19 cellular contexts compared by ENCODE assay signal in the genomic region with DNA sequence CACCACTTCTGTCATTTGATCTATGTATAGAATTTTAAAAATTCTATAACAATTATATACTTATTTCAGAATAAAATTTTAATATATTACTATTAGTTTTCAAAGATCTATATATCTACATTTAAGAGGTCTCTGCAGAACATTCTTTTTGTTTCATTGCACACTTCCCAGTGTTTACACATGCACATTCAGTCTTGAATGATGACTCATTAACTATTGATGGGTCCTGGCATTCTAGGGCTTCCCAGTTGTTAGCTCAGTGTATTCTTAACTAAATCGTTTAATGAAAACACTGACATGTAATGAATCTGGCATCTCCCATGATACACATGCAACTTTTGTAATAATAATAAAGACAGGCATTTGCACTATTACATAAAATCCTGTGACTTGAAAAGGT.
DNase-seq lines count a peak whose midpoint lies in the region; ATAC-seq, FAIRE-seq and TF ChIP-seq lines count a peak whose summit lies in the region.
"Had no signal": no experiment of that assay in that cellular context is flagged by ENCODE, and none has a peak within 500 bp of the region (broad histone marks: within the 10 kb centered on the region; RNA-seq: fewer than 3 reads in every experiment).

No MANE protein-coding gene starts in this region.

- intact Hi-C loops in right lobe of liver (cut with DNase I) (no loop called here), HepG2 (cut with micrococcal nuclease; ENCODE audit: unreplicated experiment) (no loop called here)

- DNase-seq in right lobe of liver: no peak
- DNase-seq in HepG2 (ENCODE audit: low spot score): no peak
- DNase-seq in astrocyte (ENCODE audit: low read depth): peak; percentile 72
- peak; percentile 6 for DNase-seq in fibroblast of the conjunctiva (ENCODE audit: low read depth)
- DNase-seq in stromal cell of bone marrow (ENCODE audit: low read depth): peak; percentile 13
- no peak for DNase-seq in activated CD4-positive, alpha-beta T cell treated with anti-CD3 and anti-CD28 coated beads, Interleukin-2, amount 50 U/mL, for 48 hours
- no peak for DNase-seq in activated CD4-positive, alpha-beta T cell treated with anti-CD3 and anti-CD28 coated beads, Interleukin-2, amount 50 U/mL, for 1 hour
- no peak for DNase-seq in stimulated activated CD4-positive, alpha-beta T cell treated with anti-CD3 and anti-CD28 coated beads, Interleukin-12 subunit alpha, Interleukin-12 subunit beta, amount 100 ng/mL, for 4 hours
- DNase-seq: activated CD4-positive, alpha-beta T cell treated with anti-CD3 and anti-CD28 coated beads, Interleukin-2, amount 10 ng/mL, durations not matched to agents 7 days and 5 days; activated naive CD8-positive, alpha-beta T cell treated with anti-CD3 and anti-CD28 coated beads, Interleukin-2, amount 10 ng/mL, durations not matched to agents 7 days and 5 days; activated T-cell treated with anti-CD3 and anti-CD28 coated beads, Interleukin-2, amount 50 U/mL, for 24 hours; midbrain; MM.1S; NCI-H2029 treated with DMSO at 0.1 percent for 48 hours; NCI-H82; occipital lobe; SHP77; spleen had no signal

- FAIRE-seq in HepG2 (lab: Jason Lieb, UNC) (no peak), astrocyte (lab: Jason Lieb, UNC) (no peak)

- H3K27ac Mint-ChIP-seq in astrocyte (ENCODE audit: unreplicated experiment): no peak overlapping the region
- H3K27ac Mint-ChIP-seq: activated CD4-positive, alpha-beta T cell treated with anti-CD3 and anti-CD28 coated beads, Interleukin-2, amount 10 ng/mL, durations not matched to agents 7 days and 5 days; activated naive CD8-positive, alpha-beta T cell treated with anti-CD3 and anti-CD28 coated beads, Interleukin-2, amount 10 ng/mL, durations not matched to agents 7 days and 5 days; activated T-cell treated with anti-CD3 and anti-CD28 coated beads, Interleukin-2, amount 50 U/mL, for 24 hours had no signal

- TF ChIP-seq CTCF in right lobe of liver (IDR thresholded peaks at IDR 0.05) (no peak), HepG2 (CRISPR knock-in tag; IDR thresholded peaks at IDR 0.05) (no peak), astrocyte (IDR thresholded peaks at IDR 0.05; ENCODE audit: insufficient read depth, low read depth, low read length) (no peak)

- H3K27ac ChIP-seq in right lobe of liver (no peak overlapping the region), HepG2 (ENCODE audit: extremely low read length, insufficient read depth, low read length) (no peak overlapping the region), astrocyte (ENCODE audit: low read depth, low read length) (no peak overlapping the region)
- H3K27ac ChIP-seq: spleen had no signal

- H3K9me3 ChIP-seq in right lobe of liver: no peaks in the 10 kb centered on the region
- H3K9me3 ChIP-seq in HepG2 (ENCODE audit: low read length): no peaks in the 10 kb centered on the region
- H3K9me3 ChIP-seq in astrocyte (ENCODE audit: insufficient read depth, low read depth, low read length): no peaks in the 10 kb centered on the region
- H3K9me3 ChIP-seq: spleen had no signal

- ATAC-seq in right lobe of liver (peak in 3 of 4 donors; percentile 42 to 91 (median 54)), HepG2 (no peak)
- ATAC-seq: esophagus mucosa had no signal

- CTCF ChIA-PET in HepG2 (lab: Yijun Ruan, JAX; ENCODE audit: low intra/inter-chr PET ratio, low total read pairs): no interaction called here

- H3K4me3 ChIP-seq in right lobe of liver (no peak overlapping the region), HepG2 (replicated peaks in 1 of 3; ENCODE audit: insufficient read depth in 1 of 3, low read depth in 2 of 3, low read length in 3 of 3) (no peak overlapping the region), astrocyte (ENCODE audit: insufficient read depth, low read depth, low read length) (no peak overlapping the region)
- H3K4me3 ChIP-seq: spleen had no signal

- H4K20me1 ChIP-seq in HepG2 (ENCODE audit: insufficient read depth, low read length) (no peaks in the 10 kb centered on the region), astrocyte (ENCODE audit: insufficient read depth, low read length) (no peaks in the 10 kb centered on the region)

- POLR2A ChIA-PET in HepG2 (lab: Yijun Ruan, JAX): no interaction called here

- H3K4me2 ChIP-seq in HepG2 (ENCODE audit: low read depth, low read length) (no peak overlapping the region), astrocyte (ENCODE audit: low read length) (no peak overlapping the region)

- H3K79me2 ChIP-seq in HepG2 (ENCODE audit: insufficient read depth, low read length) (no peaks in the 10 kb centered on the region), astrocyte (ENCODE audit: insufficient read depth, low read length) (no peaks in the 10 kb centered on the region)

- no peak overlapping the region for H2AFZ ChIP-seq in HepG2 (ENCODE audit: low read length)
- H2AFZ ChIP-seq in astrocyte (ENCODE audit: low read depth, low read length): no peak overlapping the region

- TF ChIP-seq POLR2A in right lobe of liver (IDR thresholded peaks at IDR 0.05): no peak
- no peak for TF ChIP-seq POLR2A in HepG2 (IDR thresholded peaks at IDR 0.05; ENCODE audit: insufficient read depth in 1 of 2, low read depth in 2 of 2, low read length in 2 of 2)

- H3K4me1 ChIP-seq in right lobe of liver: peaks cover 0 to 4% (median 0%) of the 10 kb centered on the region in 4 donors
- no peaks in the 10 kb centered on the region for H3K4me1 ChIP-seq in HepG2 (ENCODE audit: insufficient read depth, low read length)
- peaks cover 5% of the 10 kb centered on the region for H3K4me1 ChIP-seq in astrocyte (ENCODE audit: insufficient read depth, low read length)
- H3K4me1 ChIP-seq: spleen had no signal

- H3K36me3 ChIP-seq in right lobe of liver: no peaks in the 10 kb centered on the region
- no peaks in the 10 kb centered on the region for H3K36me3 ChIP-seq in HepG2 (replicated peaks in 1 of 2; ENCODE audit: control insufficient read depth in 1 of 2, insufficient read depth in 2 of 2, low read length in 2 of 2)
- no peaks in the 10 kb centered on the region for H3K36me3 ChIP-seq in astrocyte (ENCODE audit: insufficient read depth, low read length)

- H3K4me1 Mint-ChIP-seq in astrocyte (ENCODE audit: low read depth, unreplicated experiment): peaks cover 9% of the 10 kb centered on the region
- H3K4me1 Mint-ChIP-seq: activated naive CD8-positive, alpha-beta T cell treated with anti-CD3 and anti-CD28 coated beads, Interleukin-2, amount 10 ng/mL, durations not matched to agents 7 days and 5 days had no signal

- BruUV-seq in HepG2 (replicated peaks; lab: Mats Ljungman, UMichigan): no TSS peak

- H3K27me3 ChIP-seq in right lobe of liver (no peaks in the 10 kb centered on the region), HepG2 (ENCODE audit: control insufficient read depth in 1 of 2, insufficient read depth in 2 of 2, low read length in 2 of 2) (no peaks in the 10 kb centered on the region), astrocyte (ENCODE audit: insufficient read depth, low read length) (no peaks in the 10 kb centered on the region)
- H3K27me3 ChIP-seq: spleen had no signal

- no peak for TF ChIP-seq RAD21 in HepG2 (CRISPR knock-in tag; IDR thresholded peaks at IDR 0.05)

- H3K36me3 Mint-ChIP-seq in astrocyte (ENCODE audit: low read depth, unreplicated experiment): peaks cover 2% of the 10 kb centered on the region

- H3K9me3 Mint-ChIP-seq in astrocyte (ENCODE audit: unreplicated experiment): peaks cover 2% of the 10 kb centered on the region
- H3K9me3 Mint-ChIP-seq: activated CD4-positive, alpha-beta T cell treated with anti-CD3 and anti-CD28 coated beads, Interleukin-2, amount 10 ng/mL, durations not matched to agents 7 days and 5 days; activated naive CD8-positive, alpha-beta T cell treated with anti-CD3 and anti-CD28 coated beads, Interleukin-2, amount 10 ng/mL, durations not matched to agents 7 days and 5 days; activated T-cell treated with anti-CD3 and anti-CD28 coated beads, Interleukin-2, amount 50 U/mL, for 24 hours had no signal

- TF ChIP-seq EP300 in HepG2 (IDR thresholded peaks at IDR 0.05; ENCODE audit: low read depth in 2 of 2, low read length in 2 of 2) (no peak), HepG2 (CRISPR knock-in tag; IDR thresholded peaks at IDR 0.05; ENCODE audit: borderline replicate concordance) (no peak)

- no peak overlapping the region for H3K4me3 Mint-ChIP-seq in astrocyte (ENCODE audit: unreplicated experiment)
- H3K4me3 Mint-ChIP-seq: activated CD4-positive, alpha-beta T cell treated with anti-CD3 and anti-CD28 coated beads, Interleukin-2, amount 10 ng/mL, durations not matched to agents 7 days and 5 days; activated naive CD8-positive, alpha-beta T cell treated with anti-CD3 and anti-CD28 coated beads, Interleukin-2, amount 10 ng/mL, durations not matched to agents 7 days and 5 days; activated T-cell treated with anti-CD3 and anti-CD28 coated beads, Interleukin-2, amount 50 U/mL, for 24 hours had no signal

- H3K9ac ChIP-seq in HepG2 (ENCODE audit: insufficient read depth, low read depth, low read length) (no peak overlapping the region), astrocyte (ENCODE audit: low read length) (no peak overlapping the region)

- in situ Hi-C loops in HepG2 (cut with HindIII; ENCODE audit: extremely low pct_ligation_motif_present, low pct_unique_long_range_greater_than_20kb): no loop called here

- H3K27me3 Mint-ChIP-seq in astrocyte (ENCODE audit: low read depth, unreplicated experiment): no peaks in the 10 kb centered on the region
- H3K27me3 Mint-ChIP-seq: activated CD4-positive, alpha-beta T cell treated with anti-CD3 and anti-CD28 coated beads, Interleukin-2, amount 10 ng/mL, durations not matched to agents 7 days and 5 days; activated naive CD8-positive, alpha-beta T cell treated with anti-CD3 and anti-CD28 coated beads, Interleukin-2, amount 10 ng/mL, durations not matched to agents 7 days and 5 days; activated T-cell treated with anti-CD3 and anti-CD28 coated beads, Interleukin-2, amount 50 U/mL, for 24 hours had no signal

- 30% methylated on average over 1 of the region's 1 CpG for WGBS in right lobe of liver (ENCODE audit: insufficient coverage, low coverage, low lambda C conversion rate, missing lambda C conversion rate)
- 50% methylated on average over 1 of the region's 1 CpG for WGBS in HepG2 (ENCODE audit: low lambda C conversion rate)

TF ChIP-seq in HepG2, 621 proteins besides CTCF, POLR2A, EP300 and RAD21 (continues in another document):
- TF ChIP-seq GTF3A (CRISPR knock-in tag; conservative IDR thresholded peaks at IDR 0.05) (no peak), DRAP1 (CRISPR knock-in tag; IDR thresholded peaks at IDR 0.05) (no peak), SOX13 (IDR thresholded peaks at IDR 0.05) (no peak), SOX13 (CRISPR knock-in tag; conservative IDR thresholded peaks at IDR 0.05 in 1 of 2, IDR thresholded peaks at IDR 0.05 in 1 of 2) (no peak)

Comparison
In these comparisons a context has a peak if more than half of its experiments do, and no peak if none do; other contexts are left out.
1. DNase-seq: peak in astrocyte (single experiment), fibroblast of the conjunctiva (single experiment) and stromal cell of bone marrow (single experiment); none in right lobe of liver (0 of 3), HepG2 (single experiment), activated CD4-positive, alpha-beta T cell treated with anti-CD3 and anti-CD28 coated beads, Interleukin-2, amount 50 U/mL, for 48 hours (0 of 2), activated CD4-positive, alpha-beta T cell treated with anti-CD3 and anti-CD28 coated beads, Interleukin-2, amount 50 U/mL, for 1 hour (single experiment) and stimulated activated CD4-positive, alpha-beta T cell treated with anti-CD3 and anti-CD28 coated beads, Interleukin-12 subunit alpha, Interleukin-12 subunit beta, amount 100 ng/mL, for 4 hours (single experiment).